In the genomic region with DNA sequence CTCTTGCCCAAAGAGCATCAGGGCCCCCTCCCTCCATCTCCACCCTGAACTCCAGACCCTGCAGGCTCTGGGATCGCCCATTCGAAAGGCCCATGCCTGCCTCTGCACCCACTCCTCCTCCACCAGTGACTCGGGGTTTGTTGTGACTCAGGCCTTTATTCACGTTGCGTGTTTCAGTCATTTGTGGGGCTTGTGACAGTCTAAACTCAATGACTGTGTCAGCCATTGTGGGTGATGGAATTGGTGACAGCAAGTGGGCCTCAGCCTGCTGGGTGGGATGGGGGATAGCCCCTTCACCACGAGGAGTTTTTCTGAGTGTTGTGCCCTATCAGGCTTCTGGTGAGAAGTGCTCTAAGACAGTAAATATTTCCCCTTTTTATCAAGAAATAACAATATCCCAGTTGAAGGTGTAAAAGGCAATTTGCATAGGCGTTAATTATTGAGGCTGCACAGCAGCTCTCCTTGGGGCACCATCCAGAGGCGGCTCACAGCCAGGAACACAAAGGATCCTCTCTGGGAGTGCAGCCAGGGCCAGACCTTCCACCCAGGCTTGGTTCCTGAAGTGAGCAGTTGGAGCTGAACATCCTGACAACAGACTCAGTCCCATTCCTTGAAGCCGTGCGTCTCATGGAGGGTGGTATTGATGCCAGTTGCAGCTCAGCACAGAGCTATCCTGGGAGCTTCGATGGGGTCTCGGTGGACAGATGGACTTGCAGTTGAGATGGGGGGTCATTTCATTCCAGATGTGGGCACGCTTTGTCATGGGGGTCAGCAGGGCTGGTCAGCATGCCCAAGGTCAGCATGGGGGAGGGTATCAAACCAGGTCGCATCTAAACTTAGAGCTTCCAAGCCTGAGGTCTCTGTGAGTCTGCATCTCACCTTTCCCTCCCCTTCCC, we compare ENCODE assay signal across 14 cellular contexts.
"Had no signal": no experiment of that assay in that cellular context is flagged by ENCODE, and none has a peak within 500 bp of the region (broad histone marks: within the 10 kb centered on the region; RNA-seq: fewer than 3 reads in every experiment).

No MANE protein-coding gene starts in this region.

- DNase-seq: activated CD4-positive, alpha-beta memory T cell treated with anti-CD3 and anti-CD28 coated beads for 36 hours; activated effector memory CD4-positive, alpha-beta T cell treated with Interleukin-2 at 50 U/mL for 16 hours; activated naive CD4-positive, alpha-beta T cell treated with anti-CD3 and anti-CD28 coated beads, Interleukin-2, amount 50 U/mL, for 16 hours; esophagus squamous epithelium; mesendoderm; nephron progenitor cell; SHP77 treated with DMSO at 0.1 percent for 48 hours; stimulated activated CD4-positive, alpha-beta T cell treated with anti-CD3 and anti-CD28 coated beads, Interleukin-2, amount 100 ng/mL, for 48 hours; stimulated activated naive CD4-positive, alpha-beta T cell; T-helper 1 cell; T1000 had no signal

- H3K27ac Mint-ChIP-seq: activated CD4-positive, alpha-beta memory T cell treated with anti-CD3 and anti-CD28 coated beads for 36 hours; nephron progenitor cell; type B pancreatic cell had no signal

- H3K36me3 Mint-ChIP-seq: activated CD4-positive, alpha-beta memory T cell treated with anti-CD3 and anti-CD28 coated beads for 36 hours; type B pancreatic cell had no signal

- H3K9me3 Mint-ChIP-seq: activated CD4-positive, alpha-beta memory T cell treated with anti-CD3 and anti-CD28 coated beads for 36 hours; nephron progenitor cell had no signal

- H3K4me1 ChIP-seq: esophagus squamous epithelium had no signal

- H3K27ac ChIP-seq: esophagus squamous epithelium had no signal

- H3K36me3 ChIP-seq: esophagus squamous epithelium had no signal

- ATAC-seq: activated CD4-positive, CD25-positive, alpha-beta regulatory T cell treated with anti-CD3 and anti-CD28 coated beads, Interleukin-2, amount 50 U/mL, for 24 hours; SK-N-SH treated with all-trans-retinoic acid at 6 μM for 48 hours had no signal

- H3K27me3 ChIP-seq: esophagus squamous epithelium had no signal

- H3K4me3 ChIP-seq: esophagus squamous epithelium had no signal

- H3K4me3 Mint-ChIP-seq: activated CD4-positive, alpha-beta memory T cell treated with anti-CD3 and anti-CD28 coated beads for 36 hours; nephron progenitor cell; type B pancreatic cell had no signal
